In the genomic region with DNA sequence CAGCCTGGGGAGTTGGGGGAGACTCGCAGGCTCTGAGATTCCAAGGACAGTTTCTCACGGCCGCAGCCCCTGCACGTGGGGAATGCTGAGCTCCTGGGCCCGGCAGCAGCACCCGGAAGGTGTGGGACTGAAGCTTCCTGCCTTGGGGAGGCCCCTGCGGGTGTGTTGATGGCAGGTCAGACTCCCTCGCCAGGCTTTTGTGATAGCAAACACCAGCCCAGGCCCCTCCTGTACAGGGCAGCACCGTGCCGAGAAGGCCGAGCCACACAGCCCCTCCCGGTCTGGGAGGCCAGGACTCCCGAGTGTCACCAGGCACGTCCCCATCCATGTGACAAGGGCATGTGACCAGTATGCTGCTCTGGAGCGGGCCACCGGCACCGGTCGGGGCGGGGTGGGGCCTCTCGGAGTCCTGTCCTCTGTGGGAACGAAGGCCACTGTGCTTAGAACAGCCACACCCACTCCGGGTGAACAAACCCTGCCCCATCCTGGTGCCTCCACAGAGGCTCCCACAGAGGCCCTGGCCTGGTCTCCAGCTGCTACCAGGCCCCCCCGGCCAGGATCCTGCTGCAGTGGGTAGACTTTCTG, we compare ENCODE assay signal across 18 cellular contexts. TPM values are rescaled to one million over a fixed set of nuclear protein-coding genes. Genes with fewer than 3 reads are reported as not detected.
DNase-seq lines count a peak whose midpoint lies in the region; ATAC-seq and TF ChIP-seq lines count a peak whose summit lies in the region.
"Had no signal": no experiment of that assay in that cellular context is flagged by ENCODE, and none has a peak within 500 bp of the region (broad histone marks: within the 10 kb centered on the region; RNA-seq: fewer than 3 reads in every experiment).

No MANE protein-coding gene starts in this region.

- 16 to 25% (median 18%) methylated on average over 23 of the region's 23 CpGs for WGBS in heart left ventricle, 4 donors

- no peaks in the 10 kb centered on the region for H3K9me3 Mint-ChIP-seq in natural killer cell
- H3K9me3 Mint-ChIP-seq in type B pancreatic cell, result no peaks in the 10 kb centered on the region
- H3K9me3 Mint-ChIP-seq: activated T-helper 1 cell treated with anti-CD3 and anti-CD28 coated beads, Interleukin-12 subunit alpha, Interleukin-12 subunit beta, Interleukin-2, Interleukin-4 antibody, amounts not matched to agents 30 ng/mL and 10 ng/mL and 1 ng/mL, durations not matched to agents 14 hours and 24 hours and 36 hours; endodermal cell had no signal

- H3K36me3 ChIP-seq in ascending aorta (peaks cover 36 to 43% of the 10 kb centered on the region in 2 donors), heart left ventricle (peaks cover 0 to 37% (median 9%) of the 10 kb centered on the region in 9 donors), mucosa of descending colon (ENCODE audit: low read depth) (no peaks in the 10 kb centered on the region), tibial artery (peaks cover 34 to 45% (median 40%) of the 10 kb centered on the region in 3 donors)
- H3K36me3 ChIP-seq: BE2C, vagina had no signal

- ATAC-seq in heart left ventricle (peak; percentile 91 to 96 (median 92)), mucosa of descending colon (peak; percentile 90), natural killer cell (no peak)
- ATAC-seq: activated CD4-positive, alpha-beta T cell treated with anti-CD3 and anti-CD28 coated beads for 36 hours had no signal

- no peaks in the 10 kb centered on the region for H3K36me3 Mint-ChIP-seq in natural killer cell
- no peaks in the 10 kb centered on the region for H3K36me3 Mint-ChIP-seq in type B pancreatic cell

- no peaks in the 10 kb centered on the region for H3K4me1 Mint-ChIP-seq in natural killer cell
- peaks cover 36% of the 10 kb centered on the region for H3K4me1 Mint-ChIP-seq in type B pancreatic cell (ENCODE audit: unreplicated experiment)
- H3K4me1 Mint-ChIP-seq: activated CD4-positive, alpha-beta T cell treated with anti-CD3 and anti-CD28 coated beads for 36 hours; endodermal cell had no signal

- DNase-seq in ascending aorta (ENCODE audit: low spot score in 2 of 2), result peak; percentile 77 to 87
- peak; percentile 86 to 95 (median 90) for DNase-seq in heart left ventricle
- DNase-seq in mucosa of descending colon, result peak; percentile 83 to 87 (median 87)
- peak; percentile 84 to 98 for DNase-seq in tibial artery
- no peak for DNase-seq in NCI-H1092 (lab: John Stamatoyannopoulos, UW)
- DNase-seq in natural killer cell, result no peak
- no peak for DNase-seq in iPS-NIHi11 (ENCODE audit: low spot score)
- DNase-seq in type B pancreatic cell (ENCODE audit: extremely low spot score, unreplicated experiment), result no peak
- DNase-seq: activated CD4-positive, alpha-beta T cell treated with anti-CD3 and anti-CD28 coated beads for 36 hours; amniotic stem cell; BE2C; endodermal cell; NCI-H187; T-helper 2 cell had no signal

- peaks cover 7 to 18% of the 10 kb centered on the region in 2 donors for H3K27me3 Mint-ChIP-seq in natural killer cell (ENCODE audit: low read depth in 2 of 2)
- H3K27me3 Mint-ChIP-seq in type B pancreatic cell, result peaks cover 16% of the 10 kb centered on the region

- TF ChIP-seq POLR2A in heart left ventricle (IDR thresholded peaks at IDR 0.05), result peak in 1 of 2 donors; percentile 22

- H3K4me3 Mint-ChIP-seq in natural killer cell, result no peak overlapping the region
- no peak overlapping the region for H3K4me3 Mint-ChIP-seq in type B pancreatic cell
- H3K4me3 Mint-ChIP-seq: activated CD4-positive, alpha-beta T cell treated with anti-CD3 and anti-CD28 coated beads for 36 hours; activated T-helper 1 cell treated with anti-CD3 and anti-CD28 coated beads, Interleukin-12 subunit alpha, Interleukin-12 subunit beta, Interleukin-2, Interleukin-4 antibody, amounts not matched to agents 30 ng/mL and 10 ng/mL and 1 ng/mL, durations not matched to agents 14 hours and 24 hours and 36 hours; endodermal cell had no signal

- H3K27ac Mint-ChIP-seq in natural killer cell (no peak overlapping the region), type B pancreatic cell (no peak overlapping the region)
- H3K27ac Mint-ChIP-seq: activated CD4-positive, alpha-beta T cell treated with anti-CD3 and anti-CD28 coated beads for 36 hours; activated T-helper 1 cell treated with anti-CD3 and anti-CD28 coated beads, Interleukin-12 subunit alpha, Interleukin-12 subunit beta, Interleukin-2, Interleukin-4 antibody, amounts not matched to agents 30 ng/mL and 10 ng/mL and 1 ng/mL, durations not matched to agents 14 hours and 24 hours and 36 hours; endodermal cell had no signal

- H3K4me3 ChIP-seq in ascending aorta, result no peak overlapping the region
- peak overlapping the region in 1 of 12 donors; percentile 44 for H3K4me3 ChIP-seq in heart left ventricle
- no peak overlapping the region for H3K4me3 ChIP-seq in mucosa of descending colon
- H3K4me3 ChIP-seq in tibial artery, result no peak overlapping the region
- H3K4me3 ChIP-seq: vagina had no signal

- H3K4me1 ChIP-seq in ascending aorta, result peaks cover 6 to 43% of the 10 kb centered on the region in 2 donors
- peaks cover 11 to 41% (median 31%) of the 10 kb centered on the region in 12 donors for H3K4me1 ChIP-seq in heart left ventricle
- peaks cover 16% of the 10 kb centered on the region for H3K4me1 ChIP-seq in mucosa of descending colon (ENCODE audit: low read depth)
- H3K4me1 ChIP-seq in tibial artery, result peaks cover 0 to 33% (median 26%) of the 10 kb centered on the region in 4 donors
- H3K4me1 ChIP-seq: BE2C, vagina had no signal

- peak overlapping the region; percentile 77 to 92 for H3K27ac ChIP-seq in ascending aorta
- H3K27ac ChIP-seq in heart left ventricle, result peak overlapping the region; percentile 39 to 95 (median 83)
- H3K27ac ChIP-seq in tibial artery, result peak overlapping the region; percentile 91
- H3K27ac ChIP-seq: RWPE1, vagina had no signal

- H3K9me3 ChIP-seq in ascending aorta, result no peaks in the 10 kb centered on the region
- H3K9me3 ChIP-seq in heart left ventricle, result no peaks in the 10 kb centered on the region
- H3K9me3 ChIP-seq in mucosa of descending colon, result no peaks in the 10 kb centered on the region
- H3K9me3 ChIP-seq in tibial artery, result no peaks in the 10 kb centered on the region
- H3K9me3 ChIP-seq: BE2C, vagina had no signal

- intact Hi-C loops in ascending aorta (cut with DNase I), result loop anchor here (2.0 to 10.0 kb wide), 5 partner anchors 75 to 1009 kb away; a partner anchor contains a TSS
- intact Hi-C loops in heart left ventricle (cut with DNase I), result loop anchor here (2.0 to 10.0 kb wide), 12 partner anchors 101 to 1011 kb away; a partner anchor contains a TSS
- intact Hi-C loops in mucosa of descending colon (cut with DNase I, micrococcal nuclease), result loop anchor here (10.0 kb wide), 2 partner anchors 409 to 1009 kb away; a partner anchor contains a TSS
- intact Hi-C loops in tibial artery (cut with DNase I; ENCODE audit: low total_unique reads), result no loop called here
- intact Hi-C loops in natural killer cell (cut with micrococcal nuclease), result loop anchor here (5.0 to 10.0 kb wide), 2 partner anchors 601 to 1009 kb away; a partner anchor contains a TSS

- no peaks in the 10 kb centered on the region for H3K27me3 ChIP-seq in ascending aorta
- no peaks in the 10 kb centered on the region for H3K27me3 ChIP-seq in heart left ventricle
- H3K27me3 ChIP-seq in tibial artery, result no peaks in the 10 kb centered on the region
- H3K27me3 ChIP-seq: BE2C, vagina had no signal

- TF ChIP-seq CTCF in ascending aorta (IDR thresholded peaks at IDR 0.05), result no peak
- TF ChIP-seq CTCF in heart left ventricle (IDR thresholded peaks at IDR 0.05), result no peak
- no peak for TF ChIP-seq CTCF in mucosa of descending colon (IDR thresholded peaks at IDR 0.05)
- peak in 1 of 2 experiments; percentile 5 for TF ChIP-seq CTCF in tibial artery (IDR thresholded peaks at IDR 0.05)
- TF ChIP-seq CTCF in natural killer cell (IDR thresholded peaks at IDR 0.05), result no peak
- no peak for TF ChIP-seq CTCF in type B pancreatic cell (conservative IDR thresholded peaks at IDR 0.05)

RNA-seq across cellular contexts. Expression of a gene that starts 31.1 kb away (rescaled TPM):
- total RNA-seq in ascending aorta, result not detected
- total RNA-seq in heart left ventricle, result 1 to 10 TPM in 2 of 9 donors, under 1 TPM in 7; 0.31 to 1.4 (median 0.51) TPM
- polyA plus RNA-seq in heart left ventricle, result under 1 TPM; 0.43 to 0.76 TPM
- 100 to 1,000 TPM in 1 of 3 donors, 10 to 100 TPM in 2; 51.2 to 101 (median 90.2) TPM for total RNA-seq in mucosa of descending colon
- total RNA-seq in natural killer cell, result not detected
- total RNA-seq in type B pancreatic cell (ENCODE audit: low replicate concordance), result 16.1 and 28.9 TPM in 2 replicates
- total RNA-seq: activated CD4-positive, alpha-beta T cell treated with anti-CD3 and anti-CD28 coated beads for 36 hours; activated T-helper 1 cell treated with anti-CD3 and anti-CD28 coated beads, Interleukin-12 subunit alpha, Interleukin-12 subunit beta, Interleukin-2, Interleukin-4 antibody, amounts not matched to agents 30 ng/mL and 10 ng/mL and 1 ng/mL, durations not matched to agents 14 hours and 24 hours and 36 hours; osteoblast had no signal

Comparison
In these comparisons a context has a peak if more than half of its experiments do, and no peak if none do; other contexts are left out.
1. DNase-seq: peak in ascending aorta (2 of 2), heart left ventricle (5 of 5), mucosa of descending colon (3 of 3) and tibial artery (2 of 2); none in NCI-H1092 (single experiment), natural killer cell (single experiment), iPS-NIHi11 (single experiment) and type B pancreatic cell (single experiment).
2. ATAC-seq: peak in heart left ventricle (4 of 4) and mucosa of descending colon (single experiment); none in natural killer cell (0 of 3).
3. Peak in every context shown above with its lines, with median percentiles within 50 percentile points of each other: H3K27ac ChIP-seq.